Comparison of ENCODE assay signal across 19 cellular contexts in the genomic region with DNA sequence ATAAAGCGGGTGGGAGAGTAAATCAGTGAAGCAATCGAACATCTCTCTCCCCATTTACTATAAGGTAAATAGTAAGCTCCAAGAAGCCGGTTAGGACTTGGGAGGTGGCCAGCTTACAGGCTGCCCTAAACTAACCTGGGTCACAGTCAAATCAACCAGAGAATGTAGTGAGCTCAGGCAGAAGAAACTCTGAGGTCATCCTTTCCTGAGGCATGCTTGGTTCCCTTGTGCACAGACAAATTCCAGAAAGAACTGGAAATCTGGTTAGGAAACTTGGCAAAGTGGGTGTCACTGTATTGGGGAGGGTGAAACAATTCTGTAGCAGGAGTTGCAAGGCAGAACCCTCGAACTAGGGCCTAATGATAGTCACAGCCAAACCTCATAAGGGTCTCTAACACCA.
DNase-seq lines count a peak whose midpoint lies in the region; ATAC-seq, FAIRE-seq and TF ChIP-seq lines count a peak whose summit lies in the region.
"Had no signal": no experiment of that assay in that cellular context is flagged by ENCODE, and none has a peak within 500 bp of the region (broad histone marks: within the 10 kb centered on the region; RNA-seq: fewer than 3 reads in every experiment).

No MANE protein-coding gene starts in this region.

- DNase-seq in GM03348 (ENCODE audit: low spot score): peak; percentile 13
- no peak for DNase-seq in astrocyte (ENCODE audit: low read depth)
- peak; percentile 82 for DNase-seq in fibroblast of the aortic adventitia (ENCODE audit: low read depth)
- no peak for DNase-seq in tibial artery
- DNase-seq in PC-9: no peak
- DNase-seq in NK-92 (lab: John Stamatoyannopoulos, UW; ENCODE audit: unreplicated experiment): no peak
- DNase-seq: ACHN; Caco-2; CD4-positive, CD25-positive, alpha-beta regulatory T cell; DMS153; NCI-H1417 treated with DMSO at 0.1 percent for 48 hours; NCI-H2029; NCI-H2171 treated with DMSO at 0.1 percent for 48 hours; NCI-H446 treated with DMSO at 0.1 percent for 48 hours; NCI-H748 treated with DMSO at 0.1 percent for 48 hours had no signal

- CTCF ChIA-PET in PC-9 (lab: Charles Lee): no interaction called here

- no peaks in the 10 kb centered on the region for H3K36me3 Mint-ChIP-seq in astrocyte (ENCODE audit: low read depth, unreplicated experiment)
- H3K36me3 Mint-ChIP-seq: CD4-positive, CD25-positive, alpha-beta regulatory T cell had no signal

- H3K27me3 Mint-ChIP-seq in astrocyte (ENCODE audit: low read depth, unreplicated experiment): no peaks in the 10 kb centered on the region

- H3K9me3 Mint-ChIP-seq in astrocyte (ENCODE audit: unreplicated experiment): no peaks in the 10 kb centered on the region

- TF ChIP-seq CTCF in astrocyte (IDR thresholded peaks at IDR 0.05; ENCODE audit: insufficient read depth, low read depth, low read length) (no peak), fibroblast of the aortic adventitia (IDR thresholded peaks at IDR 0.05; ENCODE audit: insufficient read depth, low read length) (no peak), tibial artery (IDR thresholded peaks at IDR 0.05) (no peak), PC-9 (conservative IDR thresholded peaks at IDR 0.05) (no peak)

- H2AFZ ChIP-seq in astrocyte (ENCODE audit: low read depth, low read length) (no peak overlapping the region), PC-9 (no peak overlapping the region; the same call in 1 of the 2 replicates)

- H4K20me1 ChIP-seq in astrocyte (ENCODE audit: insufficient read depth, low read length): no peaks in the 10 kb centered on the region
- no peaks in the 10 kb centered on the region for H4K20me1 ChIP-seq in PC-9 (ENCODE audit: insufficient read depth)

- POLR2A ChIA-PET in PC-9 (lab: Charles Lee; ENCODE audit: unreplicated experiment): no interaction called here

- H3K27ac ChIP-seq in astrocyte (ENCODE audit: low read depth, low read length): no peak overlapping the region
- H3K27ac ChIP-seq in tibial artery: peak overlapping the region; percentile 0 to 54
- H3K27ac ChIP-seq in PC-9: no peak overlapping the region
- H3K27ac ChIP-seq: HL-60 had no signal

- no peaks in the 10 kb centered on the region for H3F3A ChIP-seq in PC-9 (ENCODE audit: insufficient read depth, low read depth)

- H3K9ac ChIP-seq in astrocyte (ENCODE audit: low read length): no peak overlapping the region

- ATAC-seq in GM19023 (IDR thresholded peaks at IDR 0.05; ENCODE audit: unreplicated experiment): no peak

- H3K4me3 Mint-ChIP-seq in astrocyte (ENCODE audit: unreplicated experiment): no peak overlapping the region
- H3K4me3 Mint-ChIP-seq: B cell; CD4-positive, CD25-positive, alpha-beta regulatory T cell had no signal

- H3K27me3 ChIP-seq in astrocyte (ENCODE audit: insufficient read depth, low read length) (no peaks in the 10 kb centered on the region), tibial artery (no peaks in the 10 kb centered on the region), PC-9 (ENCODE audit: insufficient read depth, low read depth) (peaks cover 18% of the 10 kb centered on the region; the same call in 1 of the 2 replicates)

- FAIRE-seq in astrocyte (lab: Jason Lieb, UNC): no peak
- FAIRE-seq: HTR-8/SVneo had no signal

- peaks cover 10% of the 10 kb centered on the region for H3K4me1 Mint-ChIP-seq in astrocyte (ENCODE audit: low read depth, unreplicated experiment)
- H3K4me1 Mint-ChIP-seq: B cell; CD4-positive, CD25-positive, alpha-beta regulatory T cell had no signal

- BruUV-seq in PC-9 (replicated peaks; lab: Mats Ljungman, UMichigan): no TSS peak

- H3K36me3 ChIP-seq in astrocyte (ENCODE audit: insufficient read depth, low read length): no peaks in the 10 kb centered on the region
- H3K36me3 ChIP-seq in tibial artery: no peaks in the 10 kb centered on the region
- H3K36me3 ChIP-seq in PC-9 (ENCODE audit: low read depth): no peaks in the 10 kb centered on the region

- no peaks in the 10 kb centered on the region for H3K79me2 ChIP-seq in astrocyte (ENCODE audit: insufficient read depth, low read length)
- H3K79me2 ChIP-seq in PC-9 (ENCODE audit: low read depth): no peaks in the 10 kb centered on the region

- no peaks in the 10 kb centered on the region for H3K4me1 ChIP-seq in astrocyte (ENCODE audit: insufficient read depth, low read length)
- peaks cover 0 to 75% (median 39%) of the 10 kb centered on the region in 4 donors for H3K4me1 ChIP-seq in tibial artery
- no peaks in the 10 kb centered on the region for H3K4me1 ChIP-seq in PC-9 (replicated peaks; ENCODE audit: insufficient read depth)

- no peaks in the 10 kb centered on the region for H3K9me3 ChIP-seq in astrocyte (ENCODE audit: insufficient read depth, low read depth, low read length)
- no peaks in the 10 kb centered on the region for H3K9me3 ChIP-seq in tibial artery
- no peaks in the 10 kb centered on the region for H3K9me3 ChIP-seq in PC-9 (ENCODE audit: insufficient read depth, low read depth)
- H3K9me3 ChIP-seq: Caco-2 had no signal

- intact Hi-C loops in tibial artery (cut with DNase I; ENCODE audit: low total_unique reads): no loop called here
- intact Hi-C loops in PC-9 (cut with micrococcal nuclease; ENCODE audit: unreplicated experiment): no loop called here

- H3K4me2 ChIP-seq in astrocyte (ENCODE audit: low read length) (no peak overlapping the region), PC-9 (no peak overlapping the region)

- H3K9me2 ChIP-seq in PC-9 (ENCODE audit: insufficient read depth): no peaks in the 10 kb centered on the region

- H3K27ac Mint-ChIP-seq in astrocyte (ENCODE audit: unreplicated experiment): peak overlapping the region; percentile 7
- H3K27ac Mint-ChIP-seq: B cell; CD4-positive, CD25-positive, alpha-beta regulatory T cell had no signal

- H3K4me3 ChIP-seq in astrocyte (ENCODE audit: insufficient read depth, low read depth, low read length) (no peak overlapping the region), fibroblast of the aortic adventitia (ENCODE audit: low read depth, low read length) (no peak overlapping the region), tibial artery (no peak overlapping the region), PC-9 (no peak overlapping the region)

Comparison
In these comparisons a context has a peak if more than half of its experiments do, and no peak if none do; other contexts are left out.
1. DNase-seq: peak in GM03348 (single experiment) and fibroblast of the aortic adventitia (single experiment); none in astrocyte (single experiment), tibial artery (0 of 2), PC-9 (0 of 2) and NK-92 (single experiment).
2. H3K27ac ChIP-seq: peak in tibial artery (2 of 2); none in astrocyte (single experiment) and PC-9 (single experiment).